In genomic region chr18:51195086-51195601, GRCh38 we compare ENCODE assay signal across 1 cellular context.
TF ChIP-seq lines count a peak whose summit lies in the region.

No MANE protein-coding gene starts in this region.

TF ChIP-seq in GM23338, 12 proteins besides CTCF, POLR2A, EP300 and RAD21 (continued from another document):
- TF ChIP-seq REST (IDR thresholded peaks at IDR 0.05; ENCODE audit: unreplicated experiment), result no peak
- TF ChIP-seq POLR2AphosphoS5 (IDR thresholded peaks at IDR 0.05; ENCODE audit: low read depth), result no peak
- TF ChIP-seq STAT1 (IDR thresholded peaks at IDR 0.05; ENCODE audit: unreplicated experiment), result no peak
- no peak for TF ChIP-seq JUNB (IDR thresholded peaks at IDR 0.05; ENCODE audit: unreplicated experiment)
- TF ChIP-seq ZNF114 (CRISPR knock-in tag; IDR thresholded peaks at IDR 0.05), result no peak
- TF ChIP-seq NANOG (IDR thresholded peaks at IDR 0.05; ENCODE audit: borderline replicate concordance), result no peak
- TF ChIP-seq EZH2phosphoT487 (IDR thresholded peaks at IDR 0.05; ENCODE audit: unreplicated experiment), result no peak
- TF ChIP-seq ZNF462 (CRISPR knock-in tag; IDR thresholded peaks at IDR 0.05), result no peak
